ENCODE assay signal across 1 cellular context in the genomic region with DNA sequence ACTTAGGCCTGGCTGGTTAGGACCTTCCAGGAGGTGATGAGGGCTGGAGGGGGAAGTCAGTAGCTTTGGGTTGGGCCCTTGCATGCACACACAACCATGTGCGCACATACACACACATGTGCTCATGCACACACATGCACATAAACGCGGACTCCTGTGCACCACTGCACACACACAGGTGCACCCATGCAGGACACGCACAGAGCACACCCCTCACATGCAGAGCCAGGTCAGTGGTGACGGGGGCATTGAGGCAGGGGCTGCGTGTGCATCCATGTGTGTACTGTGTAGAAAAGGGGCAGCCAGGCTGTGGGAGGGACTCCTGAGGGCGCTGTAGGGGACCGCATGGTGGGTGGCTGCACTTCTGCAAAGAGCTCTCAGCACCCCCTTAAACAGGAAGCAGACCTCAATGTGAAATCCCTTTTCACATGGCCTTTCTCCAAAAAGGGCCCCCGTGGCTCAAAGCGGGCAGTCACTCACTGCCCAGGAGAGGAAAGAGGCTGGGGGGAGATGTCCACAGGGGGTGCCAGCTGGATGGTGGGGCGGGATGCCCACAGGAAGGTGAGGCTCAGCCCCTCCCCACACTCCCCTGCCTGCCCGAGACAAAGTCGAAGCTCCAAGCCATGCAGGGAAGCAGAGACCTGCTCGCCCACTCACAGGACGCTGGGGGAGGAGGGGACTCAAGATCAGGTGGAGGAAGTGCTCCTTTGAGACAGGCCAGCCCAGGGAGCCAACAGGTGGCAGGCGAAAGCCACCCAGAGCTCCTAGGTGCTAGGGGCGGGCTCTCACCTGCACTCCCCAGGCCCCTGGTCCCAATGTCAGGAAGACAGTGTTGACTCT.
TF ChIP-seq lines count a peak whose summit lies in the region.

No MANE protein-coding gene starts in this region.

TF ChIP-seq in HCT116, 20 proteins besides CTCF, POLR2A, EP300 and RAD21 (continued from another document):
- TF ChIP-seq, protein P1, sequence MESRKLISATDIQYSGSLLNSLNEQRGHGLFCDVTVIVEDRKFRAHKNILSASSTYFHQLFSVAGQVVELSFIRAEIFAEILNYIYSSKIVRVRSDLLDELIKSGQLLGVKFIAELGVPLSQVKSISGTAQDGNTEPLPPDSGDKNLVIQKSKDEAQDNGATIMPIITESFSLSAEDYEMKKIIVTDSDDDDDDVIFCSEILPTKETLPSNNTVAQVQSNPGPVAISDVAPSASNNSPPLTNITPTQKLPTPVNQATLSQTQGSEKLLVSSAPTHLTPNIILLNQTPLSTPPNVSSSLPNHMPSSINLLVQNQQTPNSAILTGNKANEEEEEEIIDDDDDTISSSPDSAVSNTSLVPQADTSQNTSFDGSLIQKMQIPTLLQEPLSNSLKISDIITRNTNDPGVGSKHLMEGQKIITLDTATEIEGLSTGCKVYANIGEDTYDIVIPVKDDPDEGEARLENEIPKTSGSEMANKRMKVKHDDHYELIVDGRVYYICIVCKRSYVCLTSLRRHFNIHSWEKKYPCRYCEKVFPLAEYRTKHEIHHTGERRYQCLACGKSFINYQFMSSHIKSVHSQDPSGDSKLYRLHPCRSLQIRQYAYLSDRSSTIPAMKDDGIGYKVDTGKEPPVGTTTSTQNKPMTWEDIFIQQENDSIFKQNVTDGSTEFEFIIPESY (IDR thresholded peaks at IDR 0.05; ENCODE audit: extremely low read depth, insufficient replicate concordance, low read length) = no peak
